In the genomic region with DNA sequence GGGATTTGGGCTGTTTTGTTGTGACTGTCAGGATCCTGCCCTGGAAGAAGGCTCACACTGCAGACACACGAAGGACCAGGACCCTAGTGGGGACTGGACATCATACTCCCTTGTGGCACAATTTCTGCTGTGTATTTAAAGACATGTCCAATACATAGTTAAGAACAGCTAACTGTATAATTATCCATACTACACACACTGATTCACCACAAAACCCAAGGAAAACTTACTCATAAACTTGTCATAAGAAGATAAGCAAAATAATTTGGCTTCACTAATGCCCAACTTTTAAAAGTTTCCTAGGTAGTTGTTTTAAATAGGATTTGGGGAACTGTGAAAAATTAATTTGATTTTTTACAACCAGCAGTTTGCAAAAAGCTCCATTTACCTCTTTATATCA, we compare ENCODE assay signal across 12 cellular contexts. TPM values are rescaled to one million over a fixed set of nuclear protein-coding genes. Genes with fewer than 3 reads are reported as not detected.
DNase-seq lines count a peak whose midpoint lies in the region; ATAC-seq and TF ChIP-seq lines count a peak whose summit lies in the region.
"Had no signal": no experiment of that assay in that cellular context is flagged by ENCODE, and none has a peak within 500 bp of the region (broad histone marks: within the 10 kb centered on the region; RNA-seq: fewer than 3 reads in every experiment).

No MANE protein-coding gene starts in this region.

- no peak overlapping the region for H2AFZ ChIP-seq in Karpas-422 (ENCODE audit: low read length)

- ATAC-seq in gastroesophageal sphincter = no peak
- ATAC-seq in HG03139 (IDR thresholded peaks at IDR 0.05; ENCODE audit: unreplicated experiment) = no peak

- H3K27me3 ChIP-seq in gastroesophageal sphincter = no peaks in the 10 kb centered on the region
- H3K27me3 ChIP-seq in sigmoid colon = no peaks in the 10 kb centered on the region
- H3K27me3 ChIP-seq in WERI-Rb-1 (ENCODE audit: insufficient read depth, low read depth, severe bottlenecking) = no peaks in the 10 kb centered on the region
- no peaks in the 10 kb centered on the region for H3K27me3 ChIP-seq in Karpas-422 (ENCODE audit: low read length)

- H3K9me3 ChIP-seq in gastroesophageal sphincter (no peaks in the 10 kb centered on the region), sigmoid colon (no peaks in the 10 kb centered on the region), WERI-Rb-1 (ENCODE audit: severe bottlenecking) (no peaks in the 10 kb centered on the region), Karpas-422 (ENCODE audit: low read length) (no peaks in the 10 kb centered on the region)

- TF ChIP-seq EP300 in gastroesophageal sphincter (IDR thresholded peaks at IDR 0.05) (no peak), sigmoid colon (IDR thresholded peaks at IDR 0.05) (no peak)

- H3K4me1 Mint-ChIP-seq in CD14-positive monocyte = peaks cover 48% of the 10 kb centered on the region

- no peak overlapping the region for H3K4me3 Mint-ChIP-seq in CD14-positive monocyte
- H3K4me3 Mint-ChIP-seq: activated CD4-positive, alpha-beta T cell treated with anti-CD3 and anti-CD28 coated beads, Interleukin-2, amount 10 ng/mL, durations not matched to agents 24 days and 14 days; activated T-helper 1 cell treated with anti-CD3 and anti-CD28 coated beads, Interleukin-12 subunit alpha, Interleukin-12 subunit beta, Interleukin-2, Interleukin-4 antibody, amounts not matched to agents 30 ng/mL and 10 ng/mL and 1 ng/mL, durations not matched to agents 14 hours and 24 hours and 36 hours; T-helper 1 cell treated with Interleukin-12 subunit alpha and Interleukin-12 subunit beta and Interleukin-4 antibody, amounts not matched to agents 30 μg/mL and 1 μg/mL, for 36 hours had no signal

- H3K27ac Mint-ChIP-seq in CD14-positive monocyte = peak overlapping the region in 5 of 7 donors; percentile 1 to 34 (median 20)
- H3K27ac Mint-ChIP-seq: activated CD4-positive, alpha-beta T cell treated with anti-CD3 and anti-CD28 coated beads, Interleukin-2, amount 10 ng/mL, durations not matched to agents 24 days and 14 days; activated T-helper 1 cell treated with anti-CD3 and anti-CD28 coated beads, Interleukin-12 subunit alpha, Interleukin-12 subunit beta, Interleukin-2, Interleukin-4 antibody, amounts not matched to agents 30 ng/mL and 10 ng/mL and 1 ng/mL, durations not matched to agents 14 hours and 24 hours and 36 hours; T-helper 1 cell treated with Interleukin-12 subunit alpha and Interleukin-12 subunit beta and Interleukin-4 antibody, amounts not matched to agents 30 μg/mL and 1 μg/mL, for 36 hours had no signal

- H3K4me1 ChIP-seq in gastroesophageal sphincter (peaks cover 19 to 98% (median 71%) of the 10 kb centered on the region in 3 donors), sigmoid colon (peaks cover 0 to 94% (median 89%) of the 10 kb centered on the region in 4 donors), Karpas-422 (ENCODE audit: low read length) (no peaks in the 10 kb centered on the region)

- H3K4me3 ChIP-seq in gastroesophageal sphincter (no peak overlapping the region), sigmoid colon (no peak overlapping the region), WERI-Rb-1 (ENCODE audit: low read depth, low read length) (no peak overlapping the region), Karpas-422 (ENCODE audit: low read length) (no peak overlapping the region)

- H3K79me2 ChIP-seq in Karpas-422 (ENCODE audit: low read length) = no peaks in the 10 kb centered on the region

- intact Hi-C loops in CD14-positive monocyte (cut with micrococcal nuclease) (loop anchor here in 1 of 2 donors (5.0 kb wide), 1 partner anchor 62 kb away; no protein-coding TSS in a partner anchor), sigmoid colon (cut with DNase I) (no loop called here)

- TF ChIP-seq POLR2A in gastroesophageal sphincter (IDR thresholded peaks at IDR 0.05) = no peak
- no peak for TF ChIP-seq POLR2A in sigmoid colon (IDR thresholded peaks at IDR 0.05)

- no peaks in the 10 kb centered on the region for H3K36me3 ChIP-seq in gastroesophageal sphincter
- H3K36me3 ChIP-seq in sigmoid colon = no peaks in the 10 kb centered on the region
- H3K36me3 ChIP-seq in WERI-Rb-1 = no peaks in the 10 kb centered on the region
- no peaks in the 10 kb centered on the region for H3K36me3 ChIP-seq in Karpas-422 (ENCODE audit: insufficient read depth, low read length)

- no peak for TF ChIP-seq CTCF in CD14-positive monocyte (IDR thresholded peaks at IDR 0.05)
- no peak for TF ChIP-seq CTCF in VCaP (conservative IDR thresholded peaks at IDR 0.05)
- TF ChIP-seq CTCF in gastroesophageal sphincter (IDR thresholded peaks at IDR 0.05) = no peak
- TF ChIP-seq CTCF in sigmoid colon (IDR thresholded peaks at IDR 0.05) = no peak
- no peak for TF ChIP-seq CTCF in WERI-Rb-1 (IDR thresholded peaks at IDR 0.05; ENCODE audit: low read depth, low read length)

- DNase-seq in CD14-positive monocyte (ENCODE audit: low spot score) (no peak), sigmoid colon (no peak), NOMO-1 (lab: John Stamatoyannopoulos, UW; ENCODE audit: unreplicated experiment in 2 of 2) (no peak), WERI-Rb-1 (no peak), Karpas-422 (no peak)
- DNase-seq: activated CD4-positive, alpha-beta T cell treated with anti-CD3 and anti-CD28 coated beads, Interleukin-2, amount 10 ng/mL, durations not matched to agents 24 days and 14 days; DND-41 had no signal

- no peaks in the 10 kb centered on the region for H4K20me1 ChIP-seq in Karpas-422 (ENCODE audit: insufficient read depth, low read depth, low read length)

- H3K36me3 Mint-ChIP-seq in CD14-positive monocyte = peaks cover 13 to 17% of the 10 kb centered on the region in 2 donors

- H3K9me2 ChIP-seq in Karpas-422 (replicated peaks; ENCODE audit: insufficient read depth, low read length) = no peaks in the 10 kb centered on the region

- H3K27ac ChIP-seq in VCaP = peak overlapping the region; percentile 99
- H3K27ac ChIP-seq in gastroesophageal sphincter = peak overlapping the region in 3 of 4 donors; percentile 64 to 83 (median 75)
- peak overlapping the region; percentile 53 to 77 (median 69) for H3K27ac ChIP-seq in sigmoid colon
- no peak overlapping the region for H3K27ac ChIP-seq in WERI-Rb-1
- no peak overlapping the region for H3K27ac ChIP-seq in Karpas-422 (ENCODE audit: low read length)

- peaks cover 0 to 2% (median 0%) of the 10 kb centered on the region in 7 donors for H3K9me3 Mint-ChIP-seq in CD14-positive monocyte

- H3K9ac ChIP-seq in Karpas-422 (ENCODE audit: low read length) = no peak overlapping the region

- 43% methylated on average over 1 of the region's 1 CpG; no CpG with 5 or more reads in 1 of the 2 donors for WGBS in gastroesophageal sphincter (ENCODE audit: low coverage in 1 of 2), 2 donors
- 85 to 96% methylated on average over 1 of the region's 1 CpG for WGBS in sigmoid colon, 2 donors

- H3K27me3 Mint-ChIP-seq in CD14-positive monocyte (ENCODE audit: low read depth in 3 of 3) = no peaks in the 10 kb centered on the region
- H3K27me3 Mint-ChIP-seq: activated CD4-positive, alpha-beta T cell treated with anti-CD3 and anti-CD28 coated beads, Interleukin-2, amount 10 ng/mL, durations not matched to agents 24 days and 14 days had no signal

- no peak overlapping the region for H3K4me2 ChIP-seq in Karpas-422 (ENCODE audit: low read depth, low read length, poor library complexity, severe bottlenecking)

RNA-seq across cellular contexts. Expression of gene LATS2, which starts 46.1 kb away (rescaled TPM):
- polyA plus RNA-seq in CD14-positive monocyte (1 to 10 TPM in 1 of 2 donors, under 1 TPM in 1; 0.96 to 1.0 TPM), sigmoid colon (1 to 10 TPM; 3.7 to 4.6 (median 4.2) TPM)
- total RNA-seq in gastroesophageal sphincter (10 to 100 TPM; 42.2 to 95.4 (median 56.5) TPM), sigmoid colon (10 to 100 TPM; 21.8 to 45.5 (median 28.2) TPM)
- not detected in 2 replicates for total RNA-seq in Karpas-422 (2014; rRNA removed; shearing (Covaris generic); ENCODE audit: low replicate concordance)

Comparison
In these comparisons a context has a peak if more than half of its experiments do, and no peak if none do; other contexts are left out.
1. H3K27ac ChIP-seq: peak in VCaP (single experiment), gastroesophageal sphincter (3 of 4) and sigmoid colon (4 of 4); none in WERI-Rb-1 (single experiment) and Karpas-422 (single experiment).
2. RNA of gene LATS2, which starts 46.1 kb away (total RNA-seq): 42.2 to 95.4 TPM in gastroesophageal sphincter and 21.8 to 45.5 TPM in sigmoid colon; not detected in Karpas-422; every median in the first group is over 10 times any median in the second.